Comparison of ENCODE assay signal across 1 cellular context in genomic region chr5:181207214-181207959, GRCh38.
A peak's percentile ranks its signal among the peaks of the same experiment; 100 is the strongest.
TF ChIP-seq lines count a peak whose summit lies in the region.

No MANE protein-coding gene starts in this region.

TF ChIP-seq in K562, 482 proteins besides CTCF, POLR2A, EP300 and RAD21 (continued from another document and continues in another):
- TF ChIP-seq CREB3L1 (IDR thresholded peaks at IDR 0.05; ENCODE audit: borderline replicate concordance, low read depth) (no peak), SUPT5H (IDR thresholded peaks at IDR 0.05) (no peak), NFE2 (IDR thresholded peaks at IDR 0.05; ENCODE audit: low read depth) (no peak), ZBTB34 (CRISPR knock-in tag; IDR thresholded peaks at IDR 0.05) (no peak), NONO (IDR thresholded peaks at IDR 0.05; ENCODE audit: low read depth in 2 of 2, low read length in 1 of 2) (no peak), XRCC5 (IDR thresholded peaks at IDR 0.05; ENCODE audit: low read depth, low read length) (0 out of 2 replicates have a peak, but pooled peaks have one; percentile 18), ZNF445 (CRISPR knock-in tag; IDR thresholded peaks at IDR 0.05; ENCODE audit: low read depth) (0 out of 2 replicates have a peak, but pooled peaks have one; percentile 51), NCOA1 (IDR thresholded peaks at IDR 0.05; ENCODE audit: low read depth) (no peak), ZNF354B (CRISPR knock-in tag; IDR thresholded peaks at IDR 0.05) (no peak), E4F1 (CRISPR knock-in tag; IDR thresholded peaks at IDR 0.05; ENCODE audit: borderline replicate concordance) (no peak), MYBL2 (IDR thresholded peaks at IDR 0.05; ENCODE audit: low read depth) (no peak), MYBL2 (CRISPR knock-in tag; IDR thresholded peaks at IDR 0.05; ENCODE audit: borderline replicate concordance) (no peak), TFE3 (CRISPR knock-in tag; IDR thresholded peaks at IDR 0.05) (no peak), AFF1 (IDR thresholded peaks at IDR 0.05; ENCODE audit: low read depth in 1 of 2, partially characterized antibody in 2 of 2) (no peak), ZBTB5 (IDR thresholded peaks at IDR 0.05) (0 out of 2 replicates have a peak, but pooled peaks have one; percentile 73), SOX6 (IDR thresholded peaks at IDR 0.05) (peak; percentile 75), SNRNP70 (optimal IDR thresholded peaks at IDR 0.05; ENCODE audit: low read depth, low read length) (no peak), PHF21A (IDR thresholded peaks at IDR 0.05; ENCODE audit: borderline replicate concordance, low read depth) (no peak; the same call in 1 of the 2 replicates), ZBTB43 (CRISPR knock-in tag; IDR thresholded peaks at IDR 0.05) (no peak), BCL6 (CRISPR knock-in tag; IDR thresholded peaks at IDR 0.05) (no peak), ZNF511 (CRISPR knock-in tag; IDR thresholded peaks at IDR 0.05) (no peak), RBM15 (IDR thresholded peaks at IDR 0.05; ENCODE audit: insufficient read depth, low read length) (no peak), ATF3 (IDR thresholded peaks at IDR 0.05) (no peak; the same call in 1 of the 2 replicates), ATF3 (CRISPR knock-in tag; conservative IDR thresholded peaks at IDR 0.05) (no peak), ZNF77 (CRISPR knock-in tag; IDR thresholded peaks at IDR 0.05) (no peak), ZNF79 (CRISPR knock-in tag; IDR thresholded peaks at IDR 0.05; ENCODE audit: low read depth) (no peak), ZNF263 (CRISPR knock-in tag; IDR thresholded peaks at IDR 0.05; ENCODE audit: borderline replicate concordance) (no peak), RBM22 (IDR thresholded peaks at IDR 0.05; ENCODE audit: low read depth, low read length, poor library complexity, severe bottlenecking) (peak; percentile 64), CUX1 (CRISPR knock-in tag; IDR thresholded peaks at IDR 0.05) (no peak), SP1 (CRISPR knock-in tag; IDR thresholded peaks at IDR 0.05) (peak; percentile 27; the same call in 1 of the 2 replicates), KDM5B (IDR thresholded peaks at IDR 0.05; ENCODE audit: insufficient replicate concordance, low read depth, low read length) (no peak), ATF4 (CRISPR knock-in tag; IDR thresholded peaks at IDR 0.05) (no peak), HSF4 (CRISPR knock-in tag; IDR thresholded peaks at IDR 0.05; ENCODE audit: borderline replicate concordance) (no peak), KLF10 (CRISPR knock-in tag; IDR thresholded peaks at IDR 0.05) (no peak), SMAD2 (IDR thresholded peaks at IDR 0.05; ENCODE audit: low read depth, low read length) (no peak), ZNF140 (CRISPR knock-in tag; IDR thresholded peaks at IDR 0.05) (no peak), RBM17 (IDR thresholded peaks at IDR 0.05; ENCODE audit: borderline replicate concordance, low read depth, low read length) (no peak)
